Comparison of ENCODE assay signal across 13 cellular contexts in genomic region chr9:89482056-89482784, GRCh38. TPM values are rescaled to one million over a fixed set of nuclear protein-coding genes. Genes with fewer than 3 reads are reported as not detected.
DNase-seq lines count a peak whose midpoint lies in the region; ATAC-seq and TF ChIP-seq lines count a peak whose summit lies in the region.
"Had no signal": no experiment of that assay in that cellular context is flagged by ENCODE, and none has a peak within 500 bp of the region (broad histone marks: within the 10 kb centered on the region; RNA-seq: fewer than 3 reads in every experiment).

No MANE protein-coding gene starts in this region.

- H3K4me3 ChIP-seq in KMS-11 (IDR thresholded peaks at IDR 0.05; ENCODE audit: insufficient read depth, low read depth, low read length) (no peak overlapping the region), Caco-2 (ENCODE audit: low read depth, low read length) (no peak overlapping the region)
- H3K4me3 ChIP-seq: ascending aorta, vagina had no signal

- no peak for TF ChIP-seq CTCF in KMS-11 (conservative IDR thresholded peaks at IDR 0.05; ENCODE audit: low read depth, low read length)
- no peak for TF ChIP-seq CTCF in Caco-2 (IDR thresholded peaks at IDR 0.05; ENCODE audit: insufficient read depth in 1 of 2, low read depth in 1 of 2, low read length in 1 of 2, severe bottlenecking in 1 of 2, unreplicated experiment in 1 of 2)

- intact Hi-C loops in Caco-2 (cut with micrococcal nuclease; ENCODE audit: unreplicated experiment) = no loop called here

- H3K27me3 ChIP-seq in KMS-11 (ENCODE audit: insufficient read depth, low read depth) (no peaks in the 10 kb centered on the region), Caco-2 (replicated peaks; ENCODE audit: control insufficient read depth, insufficient read depth, low read length) (no peaks in the 10 kb centered on the region)
- H3K27me3 ChIP-seq: ascending aorta, BE2C, vagina had no signal

- H3K9me3 ChIP-seq in Caco-2 = no peaks in the 10 kb centered on the region
- H3K9me3 ChIP-seq: ascending aorta, BE2C, vagina had no signal

- no peak overlapping the region for H3K9ac ChIP-seq in KMS-11

- H3K27me3 Mint-ChIP-seq in activated naive CD8-positive, alpha-beta T cell treated with anti-CD3 and anti-CD28 coated beads, Interleukin-2, amount 50 U/mL, for 24 hours = peaks cover 7% of the 10 kb centered on the region
- H3K27me3 Mint-ChIP-seq in naive thymus-derived CD8-positive, alpha-beta T cell = no peaks in the 10 kb centered on the region
- no peaks in the 10 kb centered on the region for H3K27me3 Mint-ChIP-seq in Caco-2 (ENCODE audit: insufficient read depth, unreplicated experiment)

- DNase-seq in Ammon's horn (ENCODE audit: low spot score) = peak; percentile 75
- no peak for DNase-seq in activated naive CD8-positive, alpha-beta T cell treated with anti-CD3 and anti-CD28 coated beads, Interleukin-2, amount 50 U/mL, for 24 hours
- DNase-seq in naive thymus-derived CD8-positive, alpha-beta T cell = peak in 1 of 10 donors; percentile 54
- no peak for DNase-seq in Caco-2
- no peak for DNase-seq in T1000 (lab: John Stamatoyannopoulos, UW)
- DNase-seq in NK-92 treated with Interleukin-12 subunit alpha and Interleukin-12 subunit beta, amount 100 ng/mL, for 24 hours (lab: John Stamatoyannopoulos, UW) = no peak
- no peak for DNase-seq in NCI-H1048 (lab: John Stamatoyannopoulos, UW)
- DNase-seq: BE2C, GF-D8 had no signal

- H3K4me3 Mint-ChIP-seq in activated naive CD8-positive, alpha-beta T cell treated with anti-CD3 and anti-CD28 coated beads, Interleukin-2, amount 50 U/mL, for 24 hours = peak overlapping the region; percentile 88
- H3K4me3 Mint-ChIP-seq in naive thymus-derived CD8-positive, alpha-beta T cell = peak overlapping the region; percentile 73 to 99 (median 95)
- H3K4me3 Mint-ChIP-seq in Caco-2 (ENCODE audit: unreplicated experiment) = no peak overlapping the region

- peaks cover 52% of the 10 kb centered on the region for H3K36me3 Mint-ChIP-seq in activated naive CD8-positive, alpha-beta T cell treated with anti-CD3 and anti-CD28 coated beads, Interleukin-2, amount 50 U/mL, for 24 hours (ENCODE audit: low read depth)
- peaks cover 24 to 51% (median 37%) of the 10 kb centered on the region in 3 donors for H3K36me3 Mint-ChIP-seq in naive thymus-derived CD8-positive, alpha-beta T cell
- H3K36me3 Mint-ChIP-seq in Caco-2 (ENCODE audit: insufficient read depth, unreplicated experiment) = no peaks in the 10 kb centered on the region

- POLR2A ChIA-PET in naive thymus-derived CD8-positive, alpha-beta T cell (lab: Charles Lee) = interaction anchor here (0.7 to 5.4 kb wide), 26 partner anchors 7 to 80 kb away, joined by 3 to 62 read pairs (median 6); no protein-coding TSS in a partner anchor
- POLR2A ChIA-PET in Caco-2 (lab: Charles Lee) = no interaction called here

- no peak overlapping the region for H2AFZ ChIP-seq in KMS-11 (ENCODE audit: low read depth)

- no peak for ATAC-seq in activated naive CD8-positive, alpha-beta T cell treated with anti-CD3 and anti-CD28 coated beads, Interleukin-2, amount 50 U/mL, for 24 hours
- no peak for ATAC-seq in naive thymus-derived CD8-positive, alpha-beta T cell

- H3K4me2 ChIP-seq in KMS-11 = 0 out of 2 replicates have a peak overlapping the region, but pooled peaks have one; percentile 5

- CTCF ChIA-PET in Caco-2 (lab: Charles Lee) = no interaction called here

- H3K4me1 ChIP-seq in KMS-11 (ENCODE audit: low read depth, poor library complexity, severe bottlenecking) = peaks cover 54% of the 10 kb centered on the region
- no peaks in the 10 kb centered on the region for H3K4me1 ChIP-seq in Caco-2
- H3K4me1 ChIP-seq: ascending aorta, BE2C had no signal

- no TSS peak for BruUV-seq in Caco-2 (replicated peaks; lab: Mats Ljungman, UMichigan)

- no peak overlapping the region; the same call in 1 of the 2 replicates for H3K27ac ChIP-seq in KMS-11
- H3K27ac ChIP-seq: ascending aorta, HL-60, vagina had no signal

- peak overlapping the region; percentile 91 for H3K27ac Mint-ChIP-seq in activated naive CD8-positive, alpha-beta T cell treated with anti-CD3 and anti-CD28 coated beads, Interleukin-2, amount 50 U/mL, for 24 hours
- H3K27ac Mint-ChIP-seq in naive thymus-derived CD8-positive, alpha-beta T cell = peak overlapping the region; percentile 94 to 99 (median 95)
- no peak overlapping the region for H3K27ac Mint-ChIP-seq in Caco-2 (ENCODE audit: unreplicated experiment)

- H4K20me1 ChIP-seq in KMS-11 (ENCODE audit: insufficient read depth) = peaks cover 28% of the 10 kb centered on the region

- peaks cover 6% of the 10 kb centered on the region; the same call in 1 of the 2 replicates for H3K36me3 ChIP-seq in KMS-11 (ENCODE audit: insufficient read depth)
- no peaks in the 10 kb centered on the region; the same call in 1 of the 2 replicates for H3K36me3 ChIP-seq in Caco-2 (ENCODE audit: control insufficient read depth, insufficient read depth, low read length)
- H3K36me3 ChIP-seq: ascending aorta, BE2C, vagina had no signal

- peaks cover 94% of the 10 kb centered on the region for H3K4me1 Mint-ChIP-seq in activated naive CD8-positive, alpha-beta T cell treated with anti-CD3 and anti-CD28 coated beads, Interleukin-2, amount 50 U/mL, for 24 hours
- H3K4me1 Mint-ChIP-seq in naive thymus-derived CD8-positive, alpha-beta T cell = peaks cover 59 to 93% (median 92%) of the 10 kb centered on the region in 4 donors
- H3K4me1 Mint-ChIP-seq in Caco-2 (ENCODE audit: low read depth, unreplicated experiment) = no peaks in the 10 kb centered on the region

- H3K79me2 ChIP-seq in KMS-11 (ENCODE audit: insufficient read depth, low read depth) = peaks cover 91% of the 10 kb centered on the region

- peaks cover 6% of the 10 kb centered on the region for H3K9me3 Mint-ChIP-seq in activated naive CD8-positive, alpha-beta T cell treated with anti-CD3 and anti-CD28 coated beads, Interleukin-2, amount 50 U/mL, for 24 hours
- peaks cover 0 to 9% (median 2%) of the 10 kb centered on the region in 9 donors for H3K9me3 Mint-ChIP-seq in naive thymus-derived CD8-positive, alpha-beta T cell
- H3K9me3 Mint-ChIP-seq in Caco-2 (ENCODE audit: unreplicated experiment) = no peaks in the 10 kb centered on the region

RNA-seq across cellular contexts. Expression of gene SEMA4D, which starts 15.7 kb away (rescaled TPM):
- 100 to 1,000 TPM; 565 to 573 TPM for total RNA-seq in naive thymus-derived CD8-positive, alpha-beta T cell
- polyA plus RNA-seq in naive thymus-derived CD8-positive, alpha-beta T cell = 100 to 1,000 TPM; 154 to 359 (median 176) TPM
- 16.0 and 17.1 TPM in 2 replicates for total RNA-seq in Caco-2 (2022)

Comparison
In these comparisons a context has a peak if more than half of its experiments do, and no peak if none do; other contexts are left out.
1. RNA of gene SEMA4D, which starts 15.7 kb away (total RNA-seq): 565 to 573 TPM in naive thymus-derived CD8-positive, alpha-beta T cell; 16.0 to 17.1 TPM in Caco-2; every median in the first group is over 10 times any median in the second.